ENCODE assay signal across 8 cellular contexts in the genomic region with DNA sequence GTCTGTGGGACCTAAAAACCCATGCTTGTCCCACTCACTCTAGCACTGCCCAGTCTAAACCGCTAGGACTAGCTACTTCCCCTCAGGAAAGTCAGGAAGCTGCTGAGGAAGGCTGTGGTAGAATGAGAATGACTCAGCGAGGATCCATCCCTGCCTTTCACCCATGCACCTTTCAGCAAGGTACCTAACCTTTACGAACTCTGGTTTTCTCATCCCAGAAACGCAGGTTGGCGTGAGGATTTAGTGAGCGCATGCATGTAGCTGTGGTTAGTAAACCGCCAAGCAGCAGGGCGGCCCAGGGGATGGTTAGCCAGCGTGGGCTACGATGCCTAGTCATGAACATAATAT. TPM values are rescaled to one million over a fixed set of nuclear protein-coding genes. Genes with fewer than 3 reads are reported as not detected.
DNase-seq lines count a peak whose midpoint lies in the region; ATAC-seq and TF ChIP-seq lines count a peak whose summit lies in the region.

No MANE protein-coding gene starts in this region.

- no peak overlapping the region for H3K27ac ChIP-seq in neuronal stem cell (replicated peaks; ENCODE audit: low read length)

- no peak overlapping the region for H2BK5ac ChIP-seq in neuronal stem cell (ENCODE audit: low read length)

- ATAC-seq in GM19035 (IDR thresholded peaks at IDR 0.05; ENCODE audit: unreplicated experiment), result no peak

- peaks cover 5 to 10% of the 10 kb centered on the region in 2 donors for H3K4me1 ChIP-seq in neuronal stem cell (ENCODE audit: control insufficient read depth in 2 of 2, insufficient read depth in 1 of 2, low read depth in 1 of 2, low read length in 2 of 2)

- no peak overlapping the region for H2BK120ac ChIP-seq in neuronal stem cell (ENCODE audit: low read depth, low read length)

- peak overlapping the region; percentile 54 for H3K4me3 ChIP-seq in Jurkat, Clone E6-1 (ENCODE audit: low read length)
- H3K4me3 ChIP-seq in fibroblast of mammary gland (ENCODE audit: control insufficient read depth, low read depth, low read length) (no peak overlapping the region), neuronal stem cell (ENCODE audit: low read length in 2 of 2) (no peak overlapping the region)

- no CpG with 5 or more reads among the region's 10 CpGs for WGBS in neuronal stem cell (ENCODE audit: extremely low coverage in 2 of 2, insufficient read length in 2 of 2, insufficient replicate concordance in 1 of 2), 2 donors

- no peak overlapping the region for H3K9ac ChIP-seq in neuronal stem cell (ENCODE audit: low read depth, low read length, poor library complexity)

- H4K8ac ChIP-seq in neuronal stem cell (ENCODE audit: low read depth, low read length), result no peak overlapping the region

- peaks cover 0 to 10% (median 0%) of the 10 kb centered on the region in 3 experiments for H3K27me3 ChIP-seq in neuronal stem cell (ENCODE audit: control insufficient read depth in 3 of 3, insufficient read depth in 3 of 3, low read depth in 1 of 3, low read length in 3 of 3)

- H2BK15ac ChIP-seq in neuronal stem cell (ENCODE audit: low read length), result no peak overlapping the region

- H3K36me3 ChIP-seq in neuronal stem cell (replicated peaks in 1 of 2; ENCODE audit: control insufficient read depth in 2 of 2, insufficient read depth in 2 of 2, low read length in 2 of 2), result no peaks in the 10 kb centered on the region

- no peak overlapping the region for H2BK12ac ChIP-seq in neuronal stem cell (ENCODE audit: low read length)

- H3K4me2 ChIP-seq in neuronal stem cell (ENCODE audit: insufficient read depth, low read length, poor library complexity, severe bottlenecking), result peak overlapping the region; percentile 47

- TF ChIP-seq CTCF in fibroblast of mammary gland (conservative IDR thresholded peaks at IDR 0.05; ENCODE audit: control insufficient read depth, insufficient read depth, low read depth, low read length), result no peak

- no peaks in the 10 kb centered on the region for H3K9me3 ChIP-seq in neuronal stem cell (replicated peaks in 1 of 2; ENCODE audit: control insufficient read depth in 2 of 2, insufficient read depth in 1 of 2, low read depth in 1 of 2, low read length in 2 of 2)

- H3K18ac ChIP-seq in neuronal stem cell (ENCODE audit: low read length), result no peak overlapping the region

- no peak overlapping the region for H2AK5ac ChIP-seq in neuronal stem cell (ENCODE audit: low read depth, low read length)

- peak overlapping the region; percentile 86 for H2AFZ ChIP-seq in neuronal stem cell (ENCODE audit: low read length)

- H3K23ac ChIP-seq in neuronal stem cell (ENCODE audit: low read depth, low read length, poor library complexity), result no peak overlapping the region

- H4K91ac ChIP-seq in neuronal stem cell (ENCODE audit: low read depth, low read length, poor library complexity), result peak overlapping the region; percentile 56

- no peak overlapping the region for H3K4ac ChIP-seq in neuronal stem cell (ENCODE audit: low read length)

- no peak overlapping the region for H3K14ac ChIP-seq in neuronal stem cell (ENCODE audit: low read length)

- H3K79me1 ChIP-seq in neuronal stem cell (ENCODE audit: low read depth, low read length), result no peaks in the 10 kb centered on the region

- DNase-seq in activated T-cell treated with anti-CD3 and anti-CD28 coated beads for 1 hour (ENCODE audit: low read depth) (peak; percentile 12), fibroblast of mammary gland (ENCODE audit: low read depth) (peak; percentile 46), neuronal stem cell (ENCODE audit: low spot score) (no peak), NCI-H82 (lab: John Stamatoyannopoulos, UW) (no peak)
- no peak for DNase-seq in activated T-cell treated with anti-CD3 and anti-CD28 coated beads, Interleukin-2, amount 50 U/mL, for 48 hours
- DNase-seq in Jurkat, Clone E6-1 (ENCODE audit: low read depth, low spot score), result peak; percentile 20
- DNase-seq in activated CD4-positive, alpha-beta T cell treated with anti-CD3 and anti-CD28 coated beads, Interleukin-2, amount 50 U/mL, for 48 hours, result peak; percentile 55 to 64

RNA-seq across cellular contexts. Expression of a gene that starts 26.3 kb away (rescaled TPM):
- polyA plus RNA-seq in Jurkat, Clone E6-1 (2012; ENCODE audit: insufficient read depth, insufficient read length), result 10.0 TPM
- polyA plus RNA-seq in neuronal stem cell (2013, experiment 1 of 2), result 8.5 TPM
- 9.3 TPM for polyA plus RNA-seq in neuronal stem cell (2013, experiment 2 of 2)

RNA-seq across cellular contexts. Expression of a gene that starts 29.8 kb away (rescaled TPM):
- polyA plus RNA-seq in Jurkat, Clone E6-1 (2012; ENCODE audit: insufficient read depth, insufficient read length), result 29.2 TPM
- 7.1 TPM for polyA plus RNA-seq in neuronal stem cell (2013, experiment 1 of 2)
- 6.6 TPM for polyA plus RNA-seq in neuronal stem cell (2013, experiment 2 of 2)

RNA-seq across cellular contexts. Expression of a gene that starts 31.6 kb away (rescaled TPM):
- polyA plus RNA-seq in Jurkat, Clone E6-1 (2012; ENCODE audit: insufficient read depth, insufficient read length), result not detected
- not detected for polyA plus RNA-seq in neuronal stem cell (2013, experiment 1 of 2)
- not detected for polyA plus RNA-seq in neuronal stem cell (2013, experiment 2 of 2)

RNA-seq across cellular contexts. Expression of a gene that starts 52.3 kb away (rescaled TPM):
- 29.5 TPM for polyA plus RNA-seq in Jurkat, Clone E6-1 (2012; ENCODE audit: insufficient read depth, insufficient read length)
- 10.0 TPM for polyA plus RNA-seq in neuronal stem cell (2013, experiment 1 of 2)
- 9.9 TPM for polyA plus RNA-seq in neuronal stem cell (2013, experiment 2 of 2)

RNA-seq across cellular contexts. Expression of a gene that starts 57.8 kb away (rescaled TPM):
- polyA plus RNA-seq in Jurkat, Clone E6-1 (2012; ENCODE audit: insufficient read depth, insufficient read length), result not detected
- 0.03 TPM for polyA plus RNA-seq in neuronal stem cell (2013, experiment 1 of 2)
- polyA plus RNA-seq in neuronal stem cell (2013, experiment 2 of 2), result 0.03 TPM

Comparison
In these comparisons a context has a peak if more than half of its experiments do, and no peak if none do; other contexts are left out.
1. DNase-seq: peak in activated T-cell treated with anti-CD3 and anti-CD28 coated beads for 1 hour (single experiment), Jurkat, Clone E6-1 (single experiment), activated CD4-positive, alpha-beta T cell treated with anti-CD3 and anti-CD28 coated beads, Interleukin-2, amount 50 U/mL, for 48 hours (2 of 2) and fibroblast of mammary gland (single experiment); none in activated T-cell treated with anti-CD3 and anti-CD28 coated beads, Interleukin-2, amount 50 U/mL, for 48 hours (0 of 2), neuronal stem cell (single experiment) and NCI-H82 (single experiment).